Comparison of ENCODE assay signal across 28 cellular contexts in the genomic region with DNA sequence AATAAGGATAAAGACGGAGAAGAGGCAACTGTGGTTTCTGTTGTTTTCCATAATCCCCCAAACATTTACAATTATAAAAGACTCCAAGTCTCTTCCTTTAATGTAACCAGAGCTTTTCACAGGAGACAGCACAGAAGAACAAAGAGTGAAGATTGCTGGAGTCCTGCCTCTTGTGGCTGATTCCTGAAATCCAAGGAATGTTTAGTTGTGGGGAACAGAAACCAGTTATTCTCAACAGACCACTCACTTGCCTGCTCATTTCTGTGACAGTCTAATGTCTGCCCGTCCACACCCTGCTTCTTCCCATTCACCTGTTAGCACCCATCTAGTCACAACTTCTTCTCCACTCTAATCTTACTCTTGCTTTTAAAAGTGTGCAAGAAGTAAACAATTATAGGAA. TPM values are rescaled to one million over a fixed set of nuclear protein-coding genes. Genes with fewer than 3 reads are reported as not detected.
"Had no signal": no experiment of that assay in that cellular context is flagged by ENCODE, and none has a peak within 500 bp of the region (broad histone marks: within the 10 kb centered on the region; RNA-seq: fewer than 3 reads in every experiment).

No MANE protein-coding gene starts in this region.

- FAIRE-seq: small intestine, TTC549 had no signal

- H3K4me3 ChIP-seq: hepatocyte, right lobe of liver, uterus had no signal

- H3K4me2 ChIP-seq: hepatocyte had no signal

- H3K4me1 Mint-ChIP-seq: activated CD4-positive, alpha-beta T cell treated with anti-CD3 and anti-CD28 coated beads for 36 hours; activated naive CD8-positive, alpha-beta T cell treated with anti-CD3 and anti-CD28 coated beads for 36 hours; activated T-helper 17 cell treated with anti-CD3 and anti-CD28 coated beads, Interleukin-2, amount 50 U/mL, for 72 hours; nephron; stimulated activated naive B cell treated with anti-CD40 and anti-IgM and Interleukin-4, amounts not matched to agents 10 μg/mL and 1 μg/mL and 100 μg/mL, for 72 hours had no signal

- ATAC-seq: activated CD4-positive, alpha-beta T cell treated with anti-CD3 and anti-CD28 coated beads for 36 hours; activated T-helper 17 cell treated with anti-CD3 and anti-CD28 coated beads, Interleukin-2, amount 50 U/mL, for 72 hours; foreskin keratinocyte; left ventricle myocardium superior; right lobe of liver; stimulated activated naive B cell treated with anti-CD40 and anti-IgM and Interleukin-4, amounts not matched to agents 10 μg/mL and 1 μg/mL and 100 μg/mL, for 72 hours had no signal

- H2AFZ ChIP-seq: hepatocyte, parathyroid adenoma had no signal

- H3K9ac ChIP-seq: parathyroid adenoma had no signal

- H3K79me2 ChIP-seq: hepatocyte, parathyroid adenoma had no signal

- H3K9me3 ChIP-seq: right lobe of liver, uterus had no signal

- H3K4me3 Mint-ChIP-seq: activated CD4-positive, alpha-beta T cell treated with anti-CD3 and anti-CD28 coated beads for 36 hours; activated naive CD8-positive, alpha-beta T cell treated with anti-CD3 and anti-CD28 coated beads for 36 hours; activated T-cell treated with anti-CD3 and anti-CD28 coated beads, Interleukin-2, amount 50 U/mL, for 24 hours; activated T-helper 17 cell treated with anti-CD3 and anti-CD28 coated beads, Interleukin-2, amount 50 U/mL, for 72 hours; dendritic cell treated with granulocyte-macrophage colony-stimulating factor and Interleukin-4, amounts not matched to agents 40 ng/mL and 50 ng/mL, for 4 days; nephron; stimulated activated naive B cell treated with anti-CD40 and anti-IgM and Interleukin-4, amounts not matched to agents 10 μg/mL and 1 μg/mL and 100 μg/mL, for 72 hours had no signal

- H3K27me3 Mint-ChIP-seq: activated CD4-positive, alpha-beta T cell treated with anti-CD3 and anti-CD28 coated beads for 36 hours; activated naive CD8-positive, alpha-beta T cell treated with anti-CD3 and anti-CD28 coated beads for 36 hours; activated T-helper 17 cell treated with anti-CD3 and anti-CD28 coated beads, Interleukin-2, amount 50 U/mL, for 72 hours; dendritic cell treated with granulocyte-macrophage colony-stimulating factor and Interleukin-4, amounts not matched to agents 40 ng/mL and 50 ng/mL, for 4 days had no signal

- H3K4me1 ChIP-seq: foreskin keratinocyte, parathyroid adenoma, right lobe of liver, uterus had no signal

- H3K27me3 ChIP-seq: foreskin keratinocyte, hepatocyte, right lobe of liver, uterus had no signal

- H3K36me3 ChIP-seq: right lobe of liver, uterus had no signal

- H3K36me3 Mint-ChIP-seq: activated naive CD8-positive, alpha-beta T cell treated with anti-CD3 and anti-CD28 coated beads for 36 hours; stimulated activated naive B cell treated with anti-CD40 and anti-IgM and Interleukin-4, amounts not matched to agents 10 μg/mL and 1 μg/mL and 100 μg/mL, for 72 hours had no signal

- H3K9me3 Mint-ChIP-seq: activated naive CD8-positive, alpha-beta T cell treated with anti-CD3 and anti-CD28 coated beads for 36 hours; activated T-cell treated with anti-CD3 and anti-CD28 coated beads, Interleukin-2, amount 50 U/mL, for 24 hours; activated T-helper 17 cell treated with anti-CD3 and anti-CD28 coated beads, Interleukin-2, amount 50 U/mL, for 72 hours; dendritic cell treated with granulocyte-macrophage colony-stimulating factor and Interleukin-4, amounts not matched to agents 40 ng/mL and 50 ng/mL, for 4 days; stimulated activated naive B cell treated with anti-CD40 and anti-IgM and Interleukin-4, amounts not matched to agents 10 μg/mL and 1 μg/mL and 100 μg/mL, for 72 hours had no signal

- H3K27ac Mint-ChIP-seq: activated CD4-positive, alpha-beta T cell treated with anti-CD3 and anti-CD28 coated beads for 36 hours; activated naive CD8-positive, alpha-beta T cell treated with anti-CD3 and anti-CD28 coated beads for 36 hours; activated T-cell treated with anti-CD3 and anti-CD28 coated beads, Interleukin-2, amount 50 U/mL, for 24 hours; activated T-helper 17 cell treated with anti-CD3 and anti-CD28 coated beads, Interleukin-2, amount 50 U/mL, for 72 hours; dendritic cell treated with granulocyte-macrophage colony-stimulating factor and Interleukin-4, amounts not matched to agents 40 ng/mL and 50 ng/mL, for 4 days; nephron; stimulated activated naive B cell treated with anti-CD40 and anti-IgM and Interleukin-4, amounts not matched to agents 10 μg/mL and 1 μg/mL and 100 μg/mL, for 72 hours had no signal

- H3K27ac ChIP-seq: foreskin keratinocyte, hepatocyte, parathyroid adenoma, right lobe of liver, uterus had no signal

- DNase-seq: activated CD4-positive, alpha-beta T cell treated with anti-CD3 and anti-CD28 coated beads for 36 hours; activated CD4-positive, alpha-beta T cell treated with anti-CD3 and anti-CD28 coated beads, Interleukin-2, amount 50 U/mL, for 4 hours; activated CD8-positive, alpha-beta memory T cell treated with anti-CD3 and anti-CD28 coated beads for 24 hours; activated CD8-positive, alpha-beta memory T cell treated with anti-CD3 and anti-CD28 coated beads, Interleukin-2, amount 50 U/mL, for 4 hours; activated naive CD8-positive, alpha-beta T cell treated with anti-CD3 and anti-CD28 coated beads for 36 hours; activated T-cell treated with anti-CD3 and anti-CD28 coated beads, Interleukin-2, amount 50 U/mL, for 24 hours; amniotic stem cell; cerebellar nuclear complex; effector CD4-positive, alpha-beta T cell; foreskin keratinocyte; left ventricle myocardium superior; mammary epithelial cell; midbrain; nucleus accumbens; right lobe of liver; small intestine; stimulated activated CD4-positive, alpha-beta T cell treated with anti-CD3 and anti-CD28 coated beads, Interleukin-2, amount 100 ng/mL, for 24 hours; stimulated activated naive B cell treated with anti-CD40 and anti-IgM and Interleukin-4, amounts not matched to agents 10 μg/mL and 1 μg/mL and 100 μg/mL, for 72 hours; T-helper 1 cell; trophoblast cell; uterus had no signal

RNA-seq across cellular contexts. Expression of gene TEX13B, which starts 12.1 kb away (rescaled TPM):
- total RNA-seq: activated CD4-positive, alpha-beta T cell treated with anti-CD3 and anti-CD28 coated beads for 36 hours; activated naive CD8-positive, alpha-beta T cell treated with anti-CD3 and anti-CD28 coated beads for 36 hours; activated T-helper 17 cell treated with anti-CD3 and anti-CD28 coated beads, Interleukin-2, amount 50 U/mL, for 72 hours; foreskin keratinocyte; hepatocyte; left ventricle myocardium superior; mammary epithelial cell; right lobe of liver; temporal lobe; uterus had no signal
